In genomic region chr18:80246656-80247402, GRCh38 we compare ENCODE assay signal across 8 cellular contexts. TPM values are rescaled to one million over a fixed set of nuclear protein-coding genes. Genes with fewer than 3 reads are reported as not detected.
DNase-seq lines count a peak whose midpoint lies in the region; ATAC-seq and TF ChIP-seq lines count a peak whose summit lies in the region.

No MANE protein-coding gene starts in this region.

- H3K27me3 ChIP-seq in BLaER1 treated with 17β-estradiol and CSF1 and Interleukin-3, amounts not matched to agents 10 nM and 100 nM, result peaks cover 18 to 40% (median 31%) of the 10 kb centered on the region in 11 experiments
- H3K27me3 ChIP-seq in hepatocyte (no peaks in the 10 kb centered on the region), gastrocnemius medialis (no peaks in the 10 kb centered on the region)

- H3K9me3 ChIP-seq in BLaER1 treated with 17β-estradiol and CSF1 and Interleukin-3, amounts not matched to agents 10 nM and 100 nM (replicated peaks in 1 of 11), result no peaks in the 10 kb centered on the region
- no peaks in the 10 kb centered on the region for H3K9me3 ChIP-seq in hepatocyte (ENCODE audit: low read depth)
- H3K9me3 ChIP-seq in gastrocnemius medialis, result no peaks in the 10 kb centered on the region

- in situ Hi-C loops in gastrocnemius medialis (cut with MboI; ENCODE audit: low sequenced_read_pairs in 4 of 4), result no loop called here

- no peak for TF ChIP-seq POLR2A in gastrocnemius medialis (IDR thresholded peaks at IDR 0.05)

- no peaks in the 10 kb centered on the region for H3K9me3 Mint-ChIP-seq in activated naive CD4-positive, alpha-beta T cell treated with anti-CD3 and anti-CD28 coated beads, Interleukin-2, amount 50 U/mL, for 72 hours

- H4K20me1 ChIP-seq in BLaER1 treated with 17β-estradiol and CSF1 and Interleukin-3, amounts not matched to agents 10 nM and 100 nM, result peaks cover 0 to 10% (median 0%) of the 10 kb centered on the region in 11 experiments; a peak in 7 of 22 replicates
- H4K20me1 ChIP-seq in hepatocyte (ENCODE audit: insufficient read depth, poor library complexity, severe bottlenecking), result no peaks in the 10 kb centered on the region

- H2AFZ ChIP-seq in hepatocyte, result peak overlapping the region; percentile 96

- DNase-seq in GM19238 (ENCODE audit: insufficient read length, low spot score) (peak; percentile 62), hepatocyte (ENCODE audit: low spot score) (peak; percentile 46), gastrocnemius medialis (no peak), NOMO-1 (lab: John Stamatoyannopoulos, UW; ENCODE audit: unreplicated experiment in 2 of 2) (no peak), NCI-H2029 treated with DMSO at 0.1 percent for 48 hours (lab: John Stamatoyannopoulos, UW) (no peak)
- DNase-seq in activated naive CD4-positive, alpha-beta T cell treated with anti-CD3 and anti-CD28 coated beads, Interleukin-2, amount 50 U/mL, for 72 hours (ENCODE audit: low spot score in 2 of 2), result no peak

- TF ChIP-seq CTCF in hepatocyte (IDR thresholded peaks at IDR 0.05; ENCODE audit: poor library complexity), result no peak
- no peak for TF ChIP-seq CTCF in gastrocnemius medialis (IDR thresholded peaks at IDR 0.05 in 4 of 5, conservative IDR thresholded peaks at IDR 0.05 in 1 of 5)

- no peaks in the 10 kb centered on the region for H3K36me3 ChIP-seq in BLaER1 treated with 17β-estradiol and CSF1 and Interleukin-3, amounts not matched to agents 10 nM and 100 nM
- H3K36me3 ChIP-seq in hepatocyte (replicated peaks; ENCODE audit: insufficient read depth, low read depth) (no peaks in the 10 kb centered on the region), gastrocnemius medialis (no peaks in the 10 kb centered on the region)

- ATAC-seq in HG03439 (IDR thresholded peaks at IDR 0.05; ENCODE audit: unreplicated experiment), result peak; percentile 28
- ATAC-seq in activated naive CD4-positive, alpha-beta T cell treated with anti-CD3 and anti-CD28 coated beads, Interleukin-2, amount 50 U/mL, for 72 hours, result peak; percentile 7 to 31
- ATAC-seq in gastrocnemius medialis, result peak; percentile 36 to 55

- H3K4me1 ChIP-seq in BLaER1 treated with 17β-estradiol and CSF1 and Interleukin-3, amounts not matched to agents 10 nM and 100 nM, result peaks cover 0 to 17% (median 9%) of the 10 kb centered on the region in 10 experiments; a peak in 13 of 20 replicates
- no peaks in the 10 kb centered on the region for H3K4me1 ChIP-seq in hepatocyte (ENCODE audit: insufficient read depth)
- H3K4me1 ChIP-seq in gastrocnemius medialis, result no peaks in the 10 kb centered on the region

- H3K79me2 ChIP-seq in hepatocyte, result peaks cover 34% of the 10 kb centered on the region

- no peaks in the 10 kb centered on the region for H3K9me2 ChIP-seq in hepatocyte (replicated peaks; ENCODE audit: insufficient read depth)

- peak overlapping the region in 10 of 11 experiments; percentile 19 to 66 (median 54); a peak in 17 of 22 replicates for H3K27ac ChIP-seq in BLaER1 treated with 17β-estradiol and CSF1 and Interleukin-3, amounts not matched to agents 10 nM and 100 nM
- H3K27ac ChIP-seq in hepatocyte, result peak overlapping the region; percentile 70
- H3K27ac ChIP-seq in gastrocnemius medialis, result peak overlapping the region in 1 of 4 donors; percentile 25

- no peak overlapping the region for H3K27ac Mint-ChIP-seq in activated naive CD4-positive, alpha-beta T cell treated with anti-CD3 and anti-CD28 coated beads, Interleukin-2, amount 50 U/mL, for 72 hours

- under 1% methylated on average over 40 of the region's 83 CpGs for WGBS in hepatocyte (ENCODE audit: low lambda C conversion rate, missing lambda C conversion rate)

- peak overlapping the region; percentile 66 to 82 (median 72) for H3K4me3 ChIP-seq in BLaER1 treated with 17β-estradiol and CSF1 and Interleukin-3, amounts not matched to agents 10 nM and 100 nM
- H3K4me3 ChIP-seq in hepatocyte (peak overlapping the region; percentile 98), gastrocnemius medialis (peak overlapping the region; percentile 67 to 84 (median 73))

- intact Hi-C loops in gastrocnemius medialis (cut with DNase I; ENCODE audit: low total_unique reads), result no loop called here

- peak overlapping the region; percentile 80 to 99 (median 96) for H3K4me2 ChIP-seq in BLaER1 treated with 17β-estradiol and CSF1 and Interleukin-3, amounts not matched to agents 10 nM and 100 nM
- peak overlapping the region; percentile 94 for H3K4me2 ChIP-seq in hepatocyte

- H3K9ac ChIP-seq in BLaER1 treated with 17β-estradiol and CSF1 and Interleukin-3, amounts not matched to agents 10 nM and 100 nM, result peak overlapping the region; percentile 67 to 83 (median 78)

- no peaks in the 10 kb centered on the region for H3K36me3 Mint-ChIP-seq in activated naive CD4-positive, alpha-beta T cell treated with anti-CD3 and anti-CD28 coated beads, Interleukin-2, amount 50 U/mL, for 72 hours

RNA-seq across cellular contexts. Expression of gene PARD6G, which starts 0.5 kb away (rescaled TPM):
- under 1 TPM in 1 of 2 donors, not detected in 1; 0.58 TPM for total RNA-seq in activated naive CD4-positive, alpha-beta T cell treated with anti-CD3 and anti-CD28 coated beads, Interleukin-2, amount 50 U/mL, for 72 hours
- total RNA-seq in hepatocyte, result 11.7 and 11.8 TPM in 2 replicates
- polyA plus RNA-seq in hepatocyte, result 8.2 and 12.1 TPM in 2 replicates
- 1 to 10 TPM in 1 of 4 donors, under 1 TPM in 3; 0.39 to 9.2 (median 0.48) TPM for total RNA-seq in gastrocnemius medialis

Comparison
In these comparisons a context has a peak if more than half of its experiments do, and no peak if none do; other contexts are left out.
1. DNase-seq: peak in GM19238 (single experiment) and hepatocyte (single experiment); none in activated naive CD4-positive, alpha-beta T cell treated with anti-CD3 and anti-CD28 coated beads, Interleukin-2, amount 50 U/mL, for 72 hours (0 of 2), gastrocnemius medialis (0 of 2), NOMO-1 (0 of 2) and NCI-H2029 treated with DMSO at 0.1 percent for 48 hours (single experiment).
2. Peak in every context shown above with its lines, with median percentiles within 50 percentile points of each other: H3K4me3 ChIP-seq and ATAC-seq.